Comparison of ENCODE assay signal across 11 cellular contexts in the genomic region with DNA sequence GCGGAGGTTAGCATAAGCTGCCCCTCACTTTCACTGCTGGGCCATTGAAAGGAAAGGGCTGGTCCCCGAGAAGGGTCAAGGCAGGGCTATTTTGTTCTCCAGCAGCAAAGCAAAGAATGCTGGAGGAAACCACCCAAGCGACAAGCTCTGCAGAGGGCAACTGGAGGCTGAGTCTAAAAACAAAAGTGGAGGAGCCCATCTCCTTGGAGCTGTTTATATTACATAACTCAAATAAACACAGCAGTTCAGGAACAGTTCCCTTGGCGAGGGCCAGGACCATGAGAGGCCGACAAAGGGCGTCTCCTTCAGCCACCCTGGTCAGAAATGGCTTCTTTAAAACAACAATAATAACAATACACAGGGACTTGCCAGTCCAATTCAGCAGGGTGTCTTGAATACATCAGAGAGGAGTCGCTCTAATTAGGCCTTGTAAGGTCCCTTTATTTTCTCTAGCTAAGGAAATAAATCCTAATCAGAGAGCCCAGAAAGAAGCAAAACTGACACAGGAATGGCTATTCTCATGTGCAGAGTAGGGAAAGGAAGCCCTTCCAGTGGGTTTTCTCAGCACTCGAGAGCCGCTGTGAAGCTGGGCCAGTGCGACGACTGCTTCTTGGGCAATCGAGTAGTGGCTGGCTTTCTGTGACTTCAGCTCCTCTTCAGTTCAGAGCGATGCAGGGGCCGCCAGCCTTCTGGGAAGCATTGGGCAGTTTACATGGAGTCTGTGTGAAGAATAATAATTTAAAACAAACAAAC. TPM values are rescaled to one million over a fixed set of nuclear protein-coding genes. Genes with fewer than 3 reads are reported as not detected.
DNase-seq lines count a peak whose midpoint lies in the region; ATAC-seq and TF ChIP-seq lines count a peak whose summit lies in the region.
"Had no signal": no experiment of that assay in that cellular context is flagged by ENCODE, and none has a peak within 500 bp of the region (broad histone marks: within the 10 kb centered on the region; RNA-seq: fewer than 3 reads in every experiment).

No MANE protein-coding gene starts in this region.

- H3K36me3 Mint-ChIP-seq in CD8-positive, alpha-beta memory T cell, result no peaks in the 10 kb centered on the region
- H3K36me3 Mint-ChIP-seq: activated naive CD4-positive, alpha-beta T cell treated with anti-CD3 and anti-CD28 coated beads, Interleukin-2, amount 10 ng/mL, durations not matched to agents 7 days and 5 days; T-cell had no signal

- H3K4me3 ChIP-seq in AG10803 (ENCODE audit: low read length) (no peak overlapping the region), ascending aorta (no peak overlapping the region)
- H3K4me3 ChIP-seq in CD8-positive, alpha-beta memory T cell (ENCODE audit: low read length), result no peak overlapping the region

- intact Hi-C loops in ascending aorta (cut with DNase I) (loop anchor here (1.0 to 2.0 kb wide), 3 partner anchors 47 to 539 kb away; no protein-coding TSS in a partner anchor), left ventricle myocardium superior (cut with micrococcal nuclease) (loop anchor here (2.0 to 10.0 kb wide), 2 partner anchors 63 to 439 kb away; no protein-coding TSS in a partner anchor)

- no peak overlapping the region for H3K27ac Mint-ChIP-seq in CD8-positive, alpha-beta memory T cell
- H3K27ac Mint-ChIP-seq: activated naive CD4-positive, alpha-beta T cell treated with anti-CD3 and anti-CD28 coated beads, Interleukin-2, amount 10 ng/mL, durations not matched to agents 7 days and 5 days; T-cell had no signal

- peak overlapping the region; percentile 95 to 99 for H3K27ac ChIP-seq in ascending aorta
- H3K27ac ChIP-seq in CD8-positive, alpha-beta memory T cell (ENCODE audit: low read depth, low read length), result no peak overlapping the region

- no peak overlapping the region for H3K4me3 Mint-ChIP-seq in CD8-positive, alpha-beta memory T cell
- H3K4me3 Mint-ChIP-seq: activated naive CD4-positive, alpha-beta T cell treated with anti-CD3 and anti-CD28 coated beads, Interleukin-2, amount 10 ng/mL, durations not matched to agents 7 days and 5 days; T-cell had no signal

- no peaks in the 10 kb centered on the region for H3K9me3 ChIP-seq in ascending aorta
- no peaks in the 10 kb centered on the region for H3K9me3 ChIP-seq in CD8-positive, alpha-beta memory T cell (ENCODE audit: low read length)

- CTCF ChIA-PET in CD8-positive, alpha-beta memory T cell (lab: Charles Lee), result no interaction called here

- H3K4me1 Mint-ChIP-seq in CD8-positive, alpha-beta memory T cell, result no peaks in the 10 kb centered on the region
- H3K4me1 Mint-ChIP-seq: T-cell had no signal

- ATAC-seq in left ventricle myocardium superior, result peak; percentile 46
- ATAC-seq in HG03108 (IDR thresholded peaks at IDR 0.05; ENCODE audit: unreplicated experiment), result no peak
- ATAC-seq: T-cell had no signal

- H3K27me3 Mint-ChIP-seq in CD8-positive, alpha-beta memory T cell, result peaks cover 0 to 7% of the 10 kb centered on the region in 2 donors
- H3K27me3 Mint-ChIP-seq: T-cell had no signal

- no peaks in the 10 kb centered on the region for H3K36me3 ChIP-seq in ascending aorta
- no peaks in the 10 kb centered on the region for H3K36me3 ChIP-seq in CD8-positive, alpha-beta memory T cell (ENCODE audit: insufficient read depth, low read length)

- no peaks in the 10 kb centered on the region for H3K27me3 ChIP-seq in ascending aorta
- no peaks in the 10 kb centered on the region for H3K27me3 ChIP-seq in CD8-positive, alpha-beta memory T cell (ENCODE audit: insufficient read depth, low read length, poor library complexity, severe bottlenecking)

- POLR2A ChIA-PET in CD8-positive, alpha-beta memory T cell (lab: Charles Lee), result no interaction called here

- DNase-seq in AG10803 (ENCODE audit: low read depth) (peak; percentile 81), ascending aorta (ENCODE audit: low spot score in 2 of 2) (peak; percentile 58 to 85), left ventricle myocardium superior (peak; percentile 74), pons (ENCODE audit: low spot score) (peak; percentile 49), NCI-H748 (lab: John Stamatoyannopoulos, UW; ENCODE audit: unreplicated experiment) (no peak)
- DNase-seq in CD8-positive, alpha-beta memory T cell, result no peak
- no peak for DNase-seq in stimulated activated naive CD4-positive, alpha-beta T cell (lab: John Stamatoyannopoulos, UW)
- DNase-seq: activated naive CD4-positive, alpha-beta T cell treated with anti-CD3 and anti-CD28 coated beads, Interleukin-2, amount 10 ng/mL, durations not matched to agents 7 days and 5 days; NCI-H1694; T-cell had no signal

- H3K4me1 ChIP-seq in ascending aorta, result peaks cover 43 to 84% of the 10 kb centered on the region in 2 donors
- no peaks in the 10 kb centered on the region for H3K4me1 ChIP-seq in CD8-positive, alpha-beta memory T cell (ENCODE audit: insufficient read depth, low read length)

- H3K9me3 Mint-ChIP-seq in CD8-positive, alpha-beta memory T cell, result no peaks in the 10 kb centered on the region
- H3K9me3 Mint-ChIP-seq: activated naive CD4-positive, alpha-beta T cell treated with anti-CD3 and anti-CD28 coated beads, Interleukin-2, amount 10 ng/mL, durations not matched to agents 7 days and 5 days; T-cell had no signal

- TF ChIP-seq CTCF in AG10803 (conservative IDR thresholded peaks at IDR 0.05; ENCODE audit: low read length) (no peak), ascending aorta (IDR thresholded peaks at IDR 0.05) (no peak)

RNA-seq across cellular contexts. Expression of a gene that starts 57.0 kb away (rescaled TPM):
- 19.2 TPM for total RNA-seq in ascending aorta
- total RNA-seq in left ventricle myocardium superior, result 10.8 TPM
- total RNA-seq in CD8-positive, alpha-beta memory T cell, result 10 to 100 TPM; 34.8 to 36.4 TPM
- 15.0 TPM for polyA plus RNA-seq in CD8-positive, alpha-beta memory T cell

Comparison
In these comparisons a context has a peak if more than half of its experiments do, and no peak if none do; other contexts are left out.
1. DNase-seq: peak in AG10803 (single experiment), ascending aorta (2 of 2), left ventricle myocardium superior (single experiment) and pons (single experiment); none in CD8-positive, alpha-beta memory T cell (0 of 5), stimulated activated naive CD4-positive, alpha-beta T cell (0 of 6) and NCI-H748 (single experiment).